ENCODE assay signal across 1 cellular context in the genomic region with DNA sequence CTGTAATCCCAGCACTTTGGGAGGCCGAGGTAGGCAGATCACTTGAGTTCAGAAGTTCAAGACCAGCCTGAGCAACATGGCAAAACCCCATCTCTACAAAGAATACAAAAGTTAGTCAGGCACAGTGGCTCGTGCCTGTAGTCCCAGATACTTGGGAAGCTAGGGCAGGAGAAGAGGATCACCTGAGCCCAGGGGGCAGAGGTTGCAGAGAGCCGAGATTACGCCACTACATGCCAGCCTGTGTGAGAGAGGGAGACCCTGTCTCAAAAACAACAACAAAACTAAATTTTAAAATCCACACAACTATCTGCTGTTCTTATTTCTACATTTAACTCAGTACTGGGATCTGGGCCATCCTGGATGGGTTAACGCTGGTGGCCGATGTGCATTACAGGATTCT.
TF ChIP-seq lines count a peak whose summit lies in the region.

No MANE protein-coding gene starts in this region.

TF ChIP-seq in HepG2, 621 proteins besides CTCF, POLR2A, EP300 and RAD21:
- TF ChIP-seq ZNF773 (CRISPR knock-in tag; IDR thresholded peaks at IDR 0.05; ENCODE audit: borderline replicate concordance) (0 out of 2 replicates have a peak, but pooled peaks have one; percentile 47), YEATS4 (CRISPR knock-in tag; IDR thresholded peaks at IDR 0.05; ENCODE audit: borderline replicate concordance) (no peak)
TF ChIP-seq in HepG2: peak in this region for 1.
